In genomic region chr12:124506145-124506831, GRCh38 we compare ENCODE assay signal across 9 cellular contexts.
DNase-seq lines count a peak whose midpoint lies in the region; ATAC-seq and TF ChIP-seq lines count a peak whose summit lies in the region.
"Had no signal": no experiment of that assay in that cellular context is flagged by ENCODE, and none has a peak within 500 bp of the region (broad histone marks: within the 10 kb centered on the region; RNA-seq: fewer than 3 reads in every experiment).

No MANE protein-coding gene starts in this region.

- H3K4me1 Mint-ChIP-seq in activated B cell treated with CpG ODN at 0.5 μM for 24 hours: peaks cover 55% of the 10 kb centered on the region
- peaks cover 62% of the 10 kb centered on the region for H3K4me1 Mint-ChIP-seq in stimulated activated effector memory CD8-positive, alpha-beta T cell treated with anti-CD3 and anti-CD28 coated beads, Interleukin-12 subunit alpha, Interleukin-12 subunit beta, amount 100 ng/mL, for 72 hours

- H3K27me3 ChIP-seq in BJ (ENCODE audit: control insufficient read depth, insufficient read depth, low read length): no peaks in the 10 kb centered on the region

- DNase-seq in BJ (ENCODE audit: low read depth) (peak; percentile 73), NCI-H1694 treated with DMSO at 0.1 percent for 48 hours (lab: John Stamatoyannopoulos, UW) (peak; percentile 43), activated B cell treated with CpG ODN at 0.5 μM for 24 hours (no peak), hepatic stellate cell (ENCODE audit: low spot score) (peak; percentile 42), GOT3 (lab: John Stamatoyannopoulos, UW) (no peak)
- DNase-seq in stimulated activated effector memory CD8-positive, alpha-beta T cell treated with anti-CD3 and anti-CD28 coated beads, Interleukin-12 subunit alpha, Interleukin-12 subunit beta, amount 100 ng/mL, for 72 hours (ENCODE audit: low spot score in 2 of 2): no peak

- TF ChIP-seq CTCF in BJ (IDR thresholded peaks at IDR 0.05; ENCODE audit: insufficient read depth, low read depth, low read length) (peak; percentile 15; the same call in 1 of the 2 replicates), activated B cell treated with CpG ODN at 0.5 μM for 24 hours (IDR thresholded peaks at IDR 0.05) (no peak)

- CTCF ChIA-PET in BJ (lab: Yijun Ruan, JAX): interaction anchor here (0.9 to 1.0 kb wide), 2 partner anchors 259 to 261 kb away, joined by 3 read pairs; no protein-coding TSS in a partner anchor
- CTCF ChIA-PET in activated B cell treated with CpG ODN at 0.5 μM for 24 hours (lab: Charles Lee): no interaction called here

- peak overlapping the region; percentile 8 for H3K4me3 Mint-ChIP-seq in activated B cell treated with CpG ODN at 0.5 μM for 24 hours
- no peak overlapping the region for H3K4me3 Mint-ChIP-seq in stimulated activated effector memory CD8-positive, alpha-beta T cell treated with anti-CD3 and anti-CD28 coated beads, Interleukin-12 subunit alpha, Interleukin-12 subunit beta, amount 100 ng/mL, for 72 hours
- H3K4me3 Mint-ChIP-seq: T-helper 1 cell treated with Interleukin-12 subunit alpha and Interleukin-12 subunit beta and Interleukin-4 antibody, amounts not matched to agents 30 μg/mL and 1 μg/mL, for 36 hours had no signal

- H3K36me3 ChIP-seq in BJ (ENCODE audit: control insufficient read depth, insufficient read depth, low read length): no peaks in the 10 kb centered on the region; the same call in 1 of the 2 replicates

- H3K9me3 Mint-ChIP-seq in activated B cell treated with CpG ODN at 0.5 μM for 24 hours: no peaks in the 10 kb centered on the region
- H3K9me3 Mint-ChIP-seq in stimulated activated effector memory CD8-positive, alpha-beta T cell treated with anti-CD3 and anti-CD28 coated beads, Interleukin-12 subunit alpha, Interleukin-12 subunit beta, amount 100 ng/mL, for 72 hours: no peaks in the 10 kb centered on the region
- H3K9me3 Mint-ChIP-seq: T-helper 1 cell treated with Interleukin-12 subunit alpha and Interleukin-12 subunit beta and Interleukin-4 antibody, amounts not matched to agents 30 μg/mL and 1 μg/mL, for 36 hours had no signal

- POLR2A ChIA-PET in BJ (lab: Charles Lee) (no interaction called here), activated B cell treated with CpG ODN at 0.5 μM for 24 hours (lab: Charles Lee) (no interaction called here)

- intact Hi-C loops in activated B cell treated with CpG ODN at 0.5 μM for 24 hours (cut with micrococcal nuclease): loop anchor here (5.0 kb wide), 1 partner anchor 39 kb away; no protein-coding TSS in a partner anchor

- no peaks in the 10 kb centered on the region for H3K27me3 Mint-ChIP-seq in activated B cell treated with CpG ODN at 0.5 μM for 24 hours

- peaks cover 6% of the 10 kb centered on the region for H3K36me3 Mint-ChIP-seq in activated B cell treated with CpG ODN at 0.5 μM for 24 hours (ENCODE audit: low read depth)
- no peaks in the 10 kb centered on the region for H3K36me3 Mint-ChIP-seq in stimulated activated effector memory CD8-positive, alpha-beta T cell treated with anti-CD3 and anti-CD28 coated beads, Interleukin-12 subunit alpha, Interleukin-12 subunit beta, amount 100 ng/mL, for 72 hours

- no peak overlapping the region for H3K4me3 ChIP-seq in BJ (ENCODE audit: low read depth, low read length)

- ATAC-seq in activated B cell treated with CpG ODN at 0.5 μM for 24 hours (ENCODE audit: low read depth): peak; percentile 43
- no peak for ATAC-seq in stimulated activated effector memory CD8-positive, alpha-beta T cell treated with anti-CD3 and anti-CD28 coated beads, Interleukin-12 subunit alpha, Interleukin-12 subunit beta, amount 100 ng/mL, for 72 hours
- no peak for ATAC-seq in HG03135 (IDR thresholded peaks at IDR 0.05; ENCODE audit: unreplicated experiment)
- no peak for ATAC-seq in HG02852 (IDR thresholded peaks at IDR 0.05; ENCODE audit: unreplicated experiment)

- no peak overlapping the region for H3K27ac Mint-ChIP-seq in activated B cell treated with CpG ODN at 0.5 μM for 24 hours
- H3K27ac Mint-ChIP-seq in stimulated activated effector memory CD8-positive, alpha-beta T cell treated with anti-CD3 and anti-CD28 coated beads, Interleukin-12 subunit alpha, Interleukin-12 subunit beta, amount 100 ng/mL, for 72 hours: peak overlapping the region; percentile 26
- H3K27ac Mint-ChIP-seq: T-helper 1 cell treated with Interleukin-12 subunit alpha and Interleukin-12 subunit beta and Interleukin-4 antibody, amounts not matched to agents 30 μg/mL and 1 μg/mL, for 36 hours had no signal

Comparison
In these comparisons a context has a peak if more than half of its experiments do, and no peak if none do; other contexts are left out.
1. DNase-seq: peak in BJ (single experiment), NCI-H1694 treated with DMSO at 0.1 percent for 48 hours (single experiment) and hepatic stellate cell (single experiment); none in activated B cell treated with CpG ODN at 0.5 μM for 24 hours (single experiment), stimulated activated effector memory CD8-positive, alpha-beta T cell treated with anti-CD3 and anti-CD28 coated beads, Interleukin-12 subunit alpha, Interleukin-12 subunit beta, amount 100 ng/mL, for 72 hours (0 of 2) and GOT3 (single experiment).